In genomic region chr5:89374144-89374784, GRCh38 we compare ENCODE assay signal across 20 cellular contexts.
DNase-seq lines count a peak whose midpoint lies in the region; ATAC-seq lines count a peak whose summit lies in the region.
"Had no signal": no experiment of that assay in that cellular context is flagged by ENCODE, and none has a peak within 500 bp of the region (broad histone marks: within the 10 kb centered on the region; RNA-seq: fewer than 3 reads in every experiment).

No MANE protein-coding gene starts in this region.

- peak; percentile 71 for ATAC-seq in HG03432 (IDR thresholded peaks at IDR 0.05; ENCODE audit: unreplicated experiment)
- ATAC-seq in GM21723 (IDR thresholded peaks at IDR 0.05; ENCODE audit: unreplicated experiment), result no peak
- ATAC-seq: activated naive CD4-positive, alpha-beta T cell treated with anti-CD3 and anti-CD28 coated beads, Interleukin-2, amount 50 U/mL, for 72 hours; heart right ventricle; left cardiac atrium; psoas muscle; upper lobe of right lung; WTC11 had no signal

- in situ Hi-C loops in G401 (cut with HindIII; ENCODE audit: low sequenced_read_pairs), result no loop called here

- peak; percentile 37 for DNase-seq in G401 (ENCODE audit: low spot score)
- DNase-seq in NCI-H2107 (lab: John Stamatoyannopoulos, UW), result peak; percentile 19
- peak; percentile 11 for DNase-seq in cerebellar cortex (ENCODE audit: low spot score)
- DNase-seq in CD1c-positive myeloid dendritic cell (ENCODE audit: extremely low spot score), result no peak
- no peak for DNase-seq in NK-92 (lab: John Stamatoyannopoulos, UW; ENCODE audit: unreplicated experiment)
- DNase-seq in pons (ENCODE audit: low spot score), result no peak
- DNase-seq: activated CD8-positive, alpha-beta memory T cell treated with anti-CD3 and anti-CD28 coated beads, Interleukin-2, amount 50 U/mL, for 4 hours; DMS79 treated with DMSO at 0.1 percent for 48 hours; H7; heart right ventricle; left cardiac atrium; MV-4-11; naive B cell; psoas muscle; SK-N-SH; upper lobe of right lung had no signal

Comparison
In these comparisons a context has a peak if more than half of its experiments do, and no peak if none do; other contexts are left out.
1. DNase-seq: peak in G401 (single experiment), NCI-H2107 (single experiment) and cerebellar cortex (single experiment); none in CD1c-positive myeloid dendritic cell (single experiment), NK-92 (single experiment) and pons (single experiment).